In genomic region chr11:3824714-3825472, GRCh38 we compare ENCODE assay signal across 1 cellular context.
TF ChIP-seq lines count a peak whose summit lies in the region.

No MANE protein-coding gene starts in this region.

TF ChIP-seq in K562, 482 proteins besides CTCF, POLR2A, EP300 and RAD21 (continued from another document and continues in another):
- no peak for TF ChIP-seq MGA (IDR thresholded peaks at IDR 0.05)
- TF ChIP-seq ZBTB5 (IDR thresholded peaks at IDR 0.05) = no peak
- TF ChIP-seq WHSC1 (IDR thresholded peaks at IDR 0.05; ENCODE audit: low read length) = no peak
- no peak for TF ChIP-seq ZNF41 (CRISPR knock-in tag; conservative IDR thresholded peaks at IDR 0.05)
- no peak for TF ChIP-seq SMARCC2 (IDR thresholded peaks at IDR 0.05; ENCODE audit: low read depth)
- no peak for TF ChIP-seq PPARD (CRISPR knock-in tag; IDR thresholded peaks at IDR 0.05)
- TF ChIP-seq, protein P1, sequence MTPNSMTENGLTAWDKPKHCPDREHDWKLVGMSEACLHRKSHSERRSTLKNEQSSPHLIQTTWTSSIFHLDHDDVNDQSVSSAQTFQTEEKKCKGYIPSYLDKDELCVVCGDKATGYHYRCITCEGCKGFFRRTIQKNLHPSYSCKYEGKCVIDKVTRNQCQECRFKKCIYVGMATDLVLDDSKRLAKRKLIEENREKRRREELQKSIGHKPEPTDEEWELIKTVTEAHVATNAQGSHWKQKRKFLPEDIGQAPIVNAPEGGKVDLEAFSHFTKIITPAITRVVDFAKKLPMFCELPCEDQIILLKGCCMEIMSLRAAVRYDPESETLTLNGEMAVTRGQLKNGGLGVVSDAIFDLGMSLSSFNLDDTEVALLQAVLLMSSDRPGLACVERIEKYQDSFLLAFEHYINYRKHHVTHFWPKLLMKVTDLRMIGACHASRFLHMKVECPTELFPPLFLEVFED (CRISPR knock-in tag; conservative IDR thresholded peaks at IDR 0.05) = no peak; the same call in 1 of the 2 replicates
- peak; percentile 62 for TF ChIP-seq GABPB1 (CRISPR knock-in tag; IDR thresholded peaks at IDR 0.05)
- no peak for TF ChIP-seq KHSRP (IDR thresholded peaks at IDR 0.05)
- TF ChIP-seq ADNP (tag; IDR thresholded peaks at IDR 0.05) = no peak
- no peak for TF ChIP-seq SNIP1 (IDR thresholded peaks at IDR 0.05; ENCODE audit: low read depth)
- no peak for TF ChIP-seq GABPB2 (CRISPR knock-in tag; conservative IDR thresholded peaks at IDR 0.05)
- TF ChIP-seq, protein P2, sequence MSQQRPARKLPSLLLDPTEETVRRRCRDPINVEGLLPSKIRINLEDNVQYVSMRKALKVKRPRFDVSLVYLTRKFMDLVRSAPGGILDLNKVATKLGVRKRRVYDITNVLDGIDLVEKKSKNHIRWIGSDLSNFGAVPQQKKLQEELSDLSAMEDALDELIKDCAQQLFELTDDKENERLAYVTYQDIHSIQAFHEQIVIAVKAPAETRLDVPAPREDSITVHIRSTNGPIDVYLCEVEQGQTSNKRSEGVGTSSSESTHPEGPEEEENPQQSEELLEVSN (IDR thresholded peaks at IDR 0.05; ENCODE audit: borderline replicate concordance in 1 of 2, extremely low read depth in 1 of 2, insufficient read depth in 1 of 2, insufficient read length in 1 of 2, low read depth in 1 of 2, low read length in 1 of 2, poor library complexity in 1 of 2, severe bottlenecking in 1 of 2) = no peak
- TF ChIP-seq ASH1L (IDR thresholded peaks at IDR 0.05; ENCODE audit: borderline replicate concordance, low read depth, partially characterized antibody) = no peak
- no peak; the same call in 1 of the 2 replicates for TF ChIP-seq ZNF311 (CRISPR knock-in tag; IDR thresholded peaks at IDR 0.05)
- no peak for TF ChIP-seq ZNF609 (CRISPR knock-in tag; IDR thresholded peaks at IDR 0.05; ENCODE audit: borderline replicate concordance)
- TF ChIP-seq HMG20B (CRISPR knock-in tag; IDR thresholded peaks at IDR 0.05) = no peak
- TF ChIP-seq, protein P3, sequence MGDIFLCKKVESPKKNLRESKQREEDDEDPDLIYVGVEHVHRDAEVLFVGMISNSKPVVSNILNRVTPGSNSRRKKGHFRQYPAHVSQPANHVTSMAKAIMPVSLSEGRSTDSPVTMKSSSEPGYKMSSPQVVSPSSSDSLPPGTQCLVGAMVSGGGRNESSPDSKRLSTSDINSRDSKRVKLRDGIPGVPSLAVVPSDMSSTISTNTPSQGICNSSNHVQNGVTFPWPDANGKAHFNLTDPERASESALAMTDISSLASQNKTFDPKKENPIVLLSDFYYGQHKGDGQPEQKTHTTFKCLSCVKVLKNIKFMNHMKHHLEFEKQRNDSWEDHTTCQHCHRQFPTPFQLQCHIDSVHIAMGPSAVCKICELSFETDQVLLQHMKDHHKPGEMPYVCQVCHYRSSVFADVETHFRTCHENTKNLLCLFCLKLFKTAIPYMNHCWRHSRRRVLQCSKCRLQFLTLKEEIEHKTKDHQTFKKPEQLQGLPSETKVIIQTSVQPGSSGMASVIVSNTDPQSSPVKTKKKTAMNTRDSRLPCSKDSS (IDR thresholded peaks at IDR 0.05; ENCODE audit: low read depth, partially characterized antibody) = no peak
- TF ChIP-seq, protein P4, sequence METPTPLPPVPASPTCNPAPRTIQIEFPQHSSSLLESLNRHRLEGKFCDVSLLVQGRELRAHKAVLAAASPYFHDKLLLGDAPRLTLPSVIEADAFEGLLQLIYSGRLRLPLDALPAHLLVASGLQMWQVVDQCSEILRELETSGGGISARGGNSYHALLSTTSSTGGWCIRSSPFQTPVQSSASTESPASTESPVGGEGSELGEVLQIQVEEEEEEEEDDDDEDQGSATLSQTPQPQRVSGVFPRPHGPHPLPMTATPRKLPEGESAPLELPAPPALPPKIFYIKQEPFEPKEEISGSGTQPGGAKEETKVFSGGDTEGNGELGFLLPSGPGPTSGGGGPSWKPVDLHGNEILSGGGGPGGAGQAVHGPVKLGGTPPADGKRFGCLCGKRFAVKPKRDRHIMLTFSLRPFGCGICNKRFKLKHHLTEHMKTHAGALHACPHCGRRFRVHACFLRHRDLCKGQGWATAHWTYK (CRISPR knock-in tag; IDR thresholded peaks at IDR 0.05) = 0 out of 2 replicates have a peak, but pooled peaks have one; percentile 45
- TF ChIP-seq KLF10 (CRISPR knock-in tag; IDR thresholded peaks at IDR 0.05) = no peak
- peak; percentile 84 for TF ChIP-seq TFAP4 (CRISPR knock-in tag; IDR thresholded peaks at IDR 0.05; ENCODE audit: borderline replicate concordance)
- TF ChIP-seq NELFE (IDR thresholded peaks at IDR 0.05; ENCODE audit: insufficient read depth, insufficient read length) = no peak
- no peak for TF ChIP-seq ZNF121 (CRISPR knock-in tag; conservative IDR thresholded peaks at IDR 0.05)
